17 cellular contexts compared by ENCODE assay signal in the genomic region with DNA sequence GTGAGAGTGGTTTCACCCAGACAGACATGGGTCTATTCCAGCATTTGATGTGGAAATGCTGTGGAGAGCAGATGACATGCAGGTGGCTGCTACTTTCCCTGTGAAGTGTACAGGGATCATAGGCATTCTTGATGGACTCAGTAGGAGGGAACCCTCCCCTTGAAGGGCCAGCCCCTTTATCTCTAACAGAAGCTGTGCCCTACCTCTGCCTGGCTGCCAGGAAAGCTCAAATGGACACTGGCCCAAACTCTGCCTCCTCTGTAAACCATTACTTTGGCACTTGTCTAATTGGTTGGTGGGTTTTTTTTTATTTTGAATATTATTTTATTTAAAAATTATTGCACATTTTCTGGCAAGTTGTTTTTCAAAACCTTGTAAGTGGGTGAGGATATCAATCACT.
A peak's percentile ranks its signal among the peaks of the same experiment; 100 is the strongest.
DNase-seq lines count a peak whose midpoint lies in the region; ATAC-seq, FAIRE-seq and TF ChIP-seq lines count a peak whose summit lies in the region.
"Had no signal": no experiment of that assay in that cellular context is flagged by ENCODE, and none has a peak within 500 bp of the region (broad histone marks: within the 10 kb centered on the region; RNA-seq: fewer than 3 reads in every experiment).

No MANE protein-coding gene starts in this region.

- H3K9ac ChIP-seq in DND-41 (ENCODE audit: low read depth, low read length) (no peak overlapping the region), H1 (replicated peaks in 1 of 4; ENCODE audit: extremely low read depth in 1 of 4, low read depth in 3 of 4, low read length in 3 of 4) (no peak overlapping the region)

- peak; percentile 31; the same call in 1 of the 3 replicates for ATAC-seq in DND-41 (ENCODE audit: insufficient read depth, low read depth)
- ATAC-seq in pancreas = peak in 2 of 4 donors; percentile 42 to 53
- ATAC-seq in HG03196 (IDR thresholded peaks at IDR 0.05; ENCODE audit: unreplicated experiment) = no peak

- TF ChIP-seq EP300 in H1 (IDR thresholded peaks at IDR 0.05; ENCODE audit: borderline replicate concordance in 1 of 2, low read depth in 2 of 2, low read length in 2 of 2) = no peak

- no peak for TF ChIP-seq POLR2A in H1 (IDR thresholded peaks at IDR 0.05; ENCODE audit: control extremely low read depth in 1 of 2, low read depth in 2 of 2, low read length in 2 of 2)

- peaks cover 35% of the 10 kb centered on the region for H3F3A ChIP-seq in PC-9 (ENCODE audit: insufficient read depth, low read depth)

- H3K4me3 Mint-ChIP-seq in activated naive CD4-positive, alpha-beta T cell treated with anti-CD3 and anti-CD28 coated beads, Interleukin-2, amount 10 ng/mL, durations not matched to agents 7 days and 5 days = no peak overlapping the region
- H3K4me3 Mint-ChIP-seq: CD4-positive, alpha-beta memory T cell had no signal

- no peak overlapping the region for H2BK20ac ChIP-seq in H1 (ENCODE audit: low read length)

- no peaks in the 10 kb centered on the region for H3K79me2 ChIP-seq in DND-41 (ENCODE audit: insufficient read depth, low read length)
- no peaks in the 10 kb centered on the region for H3K79me2 ChIP-seq in PC-9 (ENCODE audit: low read depth)
- no peaks in the 10 kb centered on the region for H3K79me2 ChIP-seq in H1 (ENCODE audit: control insufficient read depth in 1 of 2, insufficient read depth in 2 of 2, low read length in 2 of 2)

- H3K9me3 ChIP-seq in DND-41 (ENCODE audit: insufficient read depth, low read length, severe bottlenecking) (no peaks in the 10 kb centered on the region), PC-9 (ENCODE audit: insufficient read depth, low read depth) (no peaks in the 10 kb centered on the region), H1 (ENCODE audit: insufficient read depth in 2 of 2, low read depth in 1 of 2, low read length in 1 of 2) (no peaks in the 10 kb centered on the region), pancreas (no peaks in the 10 kb centered on the region)

- H4K20me1 ChIP-seq in DND-41 (ENCODE audit: insufficient read depth, low read length) (no peaks in the 10 kb centered on the region), PC-9 (ENCODE audit: insufficient read depth) (no peaks in the 10 kb centered on the region), H1 (replicated peaks in 1 of 2; ENCODE audit: control insufficient read depth in 1 of 2, insufficient read depth in 2 of 2, low read length in 2 of 2) (no peaks in the 10 kb centered on the region)

- no peak overlapping the region for H4K5ac ChIP-seq in H1 (ENCODE audit: insufficient read length, low read depth, low read length)

- no peaks in the 10 kb centered on the region for H3K79me1 ChIP-seq in H1 (ENCODE audit: low read depth, low read length)

- H2BK120ac ChIP-seq in H1 (replicated peaks; ENCODE audit: low read depth, low read length) = no peak overlapping the region

- H3K4me3 ChIP-seq in DND-41 (ENCODE audit: low read depth in 1 of 2, low read length in 2 of 2) (no peak overlapping the region), PC-9 (no peak overlapping the region), H1 (ENCODE audit: extremely low read depth in 1 of 4, insufficient read depth in 2 of 4, low read depth in 3 of 4, low read length in 4 of 4) (no peak overlapping the region), pancreas (no peak overlapping the region)

- no peak for DNase-seq in DND-41
- no peak for DNase-seq in PC-9
- no peak for DNase-seq in H1 (ENCODE audit: low read depth in 1 of 2, low spot score in 2 of 2)
- DNase-seq in pancreas = no peak
- no peak for DNase-seq in activated naive CD4-positive, alpha-beta T cell treated with anti-CD3 and anti-CD28 coated beads, Interleukin-2, amount 10 ng/mL, durations not matched to agents 7 days and 5 days
- DNase-seq: C1 segment of cervical spinal cord; Calu3; CD4-positive, alpha-beta memory T cell; COR-L47; DMS53; DMS79 treated with DMSO at 0.1 percent for 48 hours; GOT3; H7; HCEC 1CT had no signal

- H3K9me2 ChIP-seq in PC-9 (ENCODE audit: insufficient read depth) = no peaks in the 10 kb centered on the region

- H2AFZ ChIP-seq in DND-41 (ENCODE audit: low read depth, low read length) (no peak overlapping the region), PC-9 (no peak overlapping the region), H1 (ENCODE audit: low read length) (no peak overlapping the region)

- H3K4me2 ChIP-seq in DND-41 (ENCODE audit: insufficient read depth, low read length) (no peak overlapping the region), PC-9 (no peak overlapping the region), H1 (ENCODE audit: insufficient read depth in 1 of 2, low read depth in 2 of 2, low read length in 2 of 2) (no peak overlapping the region)

- no peak overlapping the region for H3K14ac ChIP-seq in H1 (ENCODE audit: insufficient read length)

- H3K36me3 Mint-ChIP-seq in activated naive CD4-positive, alpha-beta T cell treated with anti-CD3 and anti-CD28 coated beads, Interleukin-2, amount 10 ng/mL, durations not matched to agents 7 days and 5 days = no peaks in the 10 kb centered on the region

- no peak overlapping the region for H2BK15ac ChIP-seq in H1 (ENCODE audit: low read length)

- FAIRE-seq in H1 (lab: Jason Lieb, UNC) = no peak
- no peak for FAIRE-seq in pancreas (lab: Jason Lieb, UNC)
- FAIRE-seq: G401.6, GM12892 had no signal

- CTCF ChIA-PET in PC-9 (lab: Charles Lee) (interaction anchor here (0.7 to 1.0 kb wide), 2 partner anchors 99 to 1904 kb away, joined by 3 to 5 read pairs; no protein-coding TSS in a partner anchor), H1 (lab: Charles Lee; ENCODE audit: partially characterized antibody) (interaction anchor here (0.7 to 1.7 kb wide), 5 partner anchors 11 to 206 kb away, joined by 3 to 4 read pairs (median 3); no protein-coding TSS in a partner anchor)
- CTCF ChIA-PET in activated naive CD4-positive, alpha-beta T cell treated with anti-CD3 and anti-CD28 coated beads, Interleukin-2, amount 10 ng/mL, durations not matched to agents 7 days and 5 days (lab: Charles Lee) = no interaction called here

- H3K36me3 ChIP-seq in DND-41 (ENCODE audit: insufficient read depth, low read length) = no peaks in the 10 kb centered on the region
- no peaks in the 10 kb centered on the region for H3K36me3 ChIP-seq in PC-9 (ENCODE audit: low read depth)
- no peaks in the 10 kb centered on the region for H3K36me3 ChIP-seq in H1 (ENCODE audit: control insufficient read depth in 2 of 4, insufficient read depth in 4 of 4, low read length in 3 of 4)
- no peaks in the 10 kb centered on the region for H3K36me3 ChIP-seq in pancreas

- peaks cover 15% of the 10 kb centered on the region for H3K27me3 Mint-ChIP-seq in activated naive CD4-positive, alpha-beta T cell treated with anti-CD3 and anti-CD28 coated beads, Interleukin-2, amount 10 ng/mL, durations not matched to agents 7 days and 5 days

- no peaks in the 10 kb centered on the region for H3K27me3 ChIP-seq in DND-41 (ENCODE audit: insufficient read depth, low read length, poor library complexity)
- no peaks in the 10 kb centered on the region for H3K27me3 ChIP-seq in PC-9 (ENCODE audit: insufficient read depth, low read depth)
- peaks cover 0 to 2% (median 0%) of the 10 kb centered on the region in 4 experiments; a peak in 1 of 7 replicates for H3K27me3 ChIP-seq in H1 (replicated peaks in 1 of 4; ENCODE audit: control insufficient read depth in 3 of 4, extremely low read depth in 1 of 4, insufficient read depth in 3 of 4, low read length in 3 of 4)
- no peaks in the 10 kb centered on the region for H3K27me3 ChIP-seq in pancreas

- intact Hi-C loops in PC-9 (cut with micrococcal nuclease; ENCODE audit: unreplicated experiment) (loop anchor here (5.0 to 10.0 kb wide), 6 partner anchors 173 to 837 kb away; no protein-coding TSS in a partner anchor), pancreas (cut with DNase I) (no loop called here)

- POLR2A ChIA-PET in PC-9 (lab: Charles Lee; ENCODE audit: unreplicated experiment) (interaction anchor here (0.5 to 0.8 kb wide), 8 partner anchors 11 to 650 kb away, joined by 3 to 12 read pairs (median 5); no protein-coding TSS in a partner anchor), H1 (lab: Charles Lee; ENCODE audit: partially characterized antibody) (no interaction called here)

- no peak overlapping the region for H3K4ac ChIP-seq in H1 (replicated peaks; ENCODE audit: insufficient read length, low read depth, low read length)

- TF ChIP-seq CTCF in DND-41 (IDR thresholded peaks at IDR 0.05; ENCODE audit: borderline replicate concordance, extremely low read depth, low read length, poor library complexity, severe bottlenecking) (no peak), PC-9 (conservative IDR thresholded peaks at IDR 0.05) (no peak), H1 (IDR thresholded peaks at IDR 0.05; ENCODE audit: control extremely low read depth in 1 of 3, insufficient read depth in 1 of 3, low read depth in 1 of 3, low read length in 3 of 3) (no peak), pancreas (IDR thresholded peaks at IDR 0.05) (no peak)

- no peaks in the 10 kb centered on the region for H3K9me3 Mint-ChIP-seq in activated naive CD4-positive, alpha-beta T cell treated with anti-CD3 and anti-CD28 coated beads, Interleukin-2, amount 10 ng/mL, durations not matched to agents 7 days and 5 days
- H3K9me3 Mint-ChIP-seq: CD4-positive, alpha-beta memory T cell had no signal

- H3K4me1 ChIP-seq in DND-41 (ENCODE audit: insufficient read depth, low read length) (no peaks in the 10 kb centered on the region), PC-9 (replicated peaks; ENCODE audit: insufficient read depth) (peaks cover 55% of the 10 kb centered on the region), H1 (replicated peaks in 1 of 4; ENCODE audit: control insufficient read depth in 3 of 4, insufficient read depth in 4 of 4, low read length in 3 of 4) (no peaks in the 10 kb centered on the region), pancreas (no peaks in the 10 kb centered on the region)

- no peaks in the 10 kb centered on the region for H3K23me2 ChIP-seq in H1 (ENCODE audit: low read depth, low read length)

- TF ChIP-seq RAD21 in H1 (IDR thresholded peaks at IDR 0.05 in 1 of 2, conservative IDR thresholded peaks at IDR 0.05 in 1 of 2; ENCODE audit: low read depth in 2 of 2, low read length in 2 of 2) = no peak

- H2BK5ac ChIP-seq in H1 (ENCODE audit: low read depth, low read length) = no peak overlapping the region

- H3K4me1 Mint-ChIP-seq in activated naive CD4-positive, alpha-beta T cell treated with anti-CD3 and anti-CD28 coated beads, Interleukin-2, amount 10 ng/mL, durations not matched to agents 7 days and 5 days = peaks cover 8% of the 10 kb centered on the region

- no peak overlapping the region for H4K91ac ChIP-seq in H1 (replicated peaks; ENCODE audit: insufficient read length, low read length)

- H3K18ac ChIP-seq in H1 (ENCODE audit: extremely low read depth, low read length) = no peak overlapping the region

- H2AK5ac ChIP-seq in H1 (ENCODE audit: low read depth, low read length) = no peak overlapping the region

- no peak overlapping the region for H3K56ac ChIP-seq in H1 (replicated peaks; ENCODE audit: insufficient read length, low read depth, low read length)

- H4K8ac ChIP-seq in H1 (ENCODE audit: extremely low read depth, insufficient read depth, low read length) = no peak overlapping the region

- H3K27ac ChIP-seq in DND-41 (ENCODE audit: low read length) (no peak overlapping the region), PC-9 (no peak overlapping the region), H1 (ENCODE audit: low read depth, low read length) (no peak overlapping the region), pancreas (peak overlapping the region in 3 of 4 donors; percentile 22 to 62 (median 54))

- BruUV-seq in PC-9 (replicated peaks; lab: Mats Ljungman, UMichigan) = TSS peak; percentile 55

- H2BK12ac ChIP-seq in H1 (ENCODE audit: low read depth, low read length) = 0 out of 2 replicates have a peak overlapping the region, but pooled peaks have one; percentile 39

- H3K23ac ChIP-seq in H1 (ENCODE audit: insufficient read length) = no peak overlapping the region

- no peak overlapping the region for H3K27ac Mint-ChIP-seq in activated naive CD4-positive, alpha-beta T cell treated with anti-CD3 and anti-CD28 coated beads, Interleukin-2, amount 10 ng/mL, durations not matched to agents 7 days and 5 days

Comparison
In these comparisons a context has a peak if more than half of its experiments do, and no peak if none do; other contexts are left out.
1. H3K27ac ChIP-seq: peak in pancreas (3 of 4); none in DND-41 (single experiment), PC-9 (single experiment) and H1 (single experiment).